ENCODE assay signal across 1 cellular context in the genomic region with DNA sequence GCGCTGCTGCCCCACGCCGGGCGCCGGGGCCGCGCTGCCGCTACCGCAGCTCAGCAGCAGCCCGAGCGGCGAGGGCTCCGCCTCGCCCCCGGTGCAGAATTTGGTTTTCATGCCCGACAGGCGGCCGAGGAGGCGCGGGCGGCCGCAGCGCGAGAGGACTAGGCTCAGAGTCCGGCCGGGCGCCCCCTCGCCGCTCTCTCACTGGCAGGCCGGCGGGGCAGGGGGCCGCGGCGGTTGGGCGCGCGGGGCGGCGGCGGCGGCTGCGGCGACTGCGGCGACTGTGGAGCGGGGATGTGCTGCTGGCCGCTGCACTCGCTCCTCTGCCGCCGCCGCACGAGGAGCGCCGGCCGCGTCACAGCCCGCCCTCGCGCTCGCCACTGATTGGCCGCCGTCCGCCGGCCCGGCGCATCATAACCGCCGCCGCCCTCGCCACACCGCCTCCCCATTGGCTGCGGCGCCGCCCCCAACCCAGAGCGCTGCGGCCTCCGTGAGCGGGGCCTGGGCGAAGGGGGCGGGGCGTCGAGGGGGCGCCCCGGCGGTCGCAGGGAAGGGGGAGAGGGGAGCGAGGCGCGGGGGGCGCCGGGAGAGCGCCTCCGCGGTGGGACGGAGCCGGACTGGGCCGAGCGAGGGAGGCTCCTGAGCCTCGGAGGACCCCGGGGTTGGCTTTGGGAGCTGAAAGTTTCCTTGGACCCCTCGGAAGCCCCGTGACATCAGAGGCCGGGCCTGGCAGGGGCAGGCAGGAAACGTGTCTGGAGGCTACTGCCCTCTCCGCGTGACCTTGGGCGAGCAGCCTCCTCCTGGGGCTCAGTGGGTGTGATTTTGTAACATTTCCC.
TF ChIP-seq lines count a peak whose summit lies in the region.

A gene (minus strand): TSS at position 322 of the 833 bp plus-strand sequence. CDS start 211 bp downstream, at position 111.

TF ChIP-seq in WTC11, 78 proteins besides CTCF, POLR2A, EP300 and RAD21 (continued from another document and continues in another):
- TF ChIP-seq, protein P1, sequence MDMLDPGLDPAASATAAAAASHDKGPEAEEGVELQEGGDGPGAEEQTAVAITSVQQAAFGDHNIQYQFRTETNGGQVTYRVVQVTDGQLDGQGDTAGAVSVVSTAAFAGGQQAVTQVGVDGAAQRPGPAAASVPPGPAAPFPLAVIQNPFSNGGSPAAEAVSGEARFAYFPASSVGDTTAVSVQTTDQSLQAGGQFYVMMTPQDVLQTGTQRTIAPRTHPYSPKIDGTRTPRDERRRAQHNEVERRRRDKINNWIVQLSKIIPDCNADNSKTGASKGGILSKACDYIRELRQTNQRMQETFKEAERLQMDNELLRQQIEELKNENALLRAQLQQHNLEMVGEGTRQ (CRISPR knock-in tag; IDR thresholded peaks at IDR 0.05): peak; percentile 49; the same call in 1 of the 2 replicates
- TF ChIP-seq, protein P2, sequence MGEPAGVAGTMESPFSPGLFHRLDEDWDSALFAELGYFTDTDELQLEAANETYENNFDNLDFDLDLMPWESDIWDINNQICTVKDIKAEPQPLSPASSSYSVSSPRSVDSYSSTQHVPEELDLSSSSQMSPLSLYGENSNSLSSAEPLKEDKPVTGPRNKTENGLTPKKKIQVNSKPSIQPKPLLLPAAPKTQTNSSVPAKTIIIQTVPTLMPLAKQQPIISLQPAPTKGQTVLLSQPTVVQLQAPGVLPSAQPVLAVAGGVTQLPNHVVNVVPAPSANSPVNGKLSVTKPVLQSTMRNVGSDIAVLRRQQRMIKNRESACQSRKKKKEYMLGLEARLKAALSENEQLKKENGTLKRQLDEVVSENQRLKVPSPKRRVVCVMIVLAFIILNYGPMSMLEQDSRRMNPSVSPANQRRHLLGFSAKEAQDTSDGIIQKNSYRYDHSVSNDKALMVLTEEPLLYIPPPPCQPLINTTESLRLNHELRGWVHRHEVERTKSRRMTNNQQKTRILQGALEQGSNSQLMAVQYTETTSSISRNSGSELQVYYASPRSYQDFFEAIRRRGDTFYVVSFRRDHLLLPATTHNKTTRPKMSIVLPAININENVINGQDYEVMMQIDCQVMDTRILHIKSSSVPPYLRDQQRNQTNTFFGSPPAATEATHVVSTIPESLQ (CRISPR knock-in tag; IDR thresholded peaks at IDR 0.05): no peak
- TF ChIP-seq ZNF671 (CRISPR knock-in tag; IDR thresholded peaks at IDR 0.05): no peak
- no peak for TF ChIP-seq MYBL2 (CRISPR knock-in tag; IDR thresholded peaks at IDR 0.05)
- TF ChIP-seq, protein P3, sequence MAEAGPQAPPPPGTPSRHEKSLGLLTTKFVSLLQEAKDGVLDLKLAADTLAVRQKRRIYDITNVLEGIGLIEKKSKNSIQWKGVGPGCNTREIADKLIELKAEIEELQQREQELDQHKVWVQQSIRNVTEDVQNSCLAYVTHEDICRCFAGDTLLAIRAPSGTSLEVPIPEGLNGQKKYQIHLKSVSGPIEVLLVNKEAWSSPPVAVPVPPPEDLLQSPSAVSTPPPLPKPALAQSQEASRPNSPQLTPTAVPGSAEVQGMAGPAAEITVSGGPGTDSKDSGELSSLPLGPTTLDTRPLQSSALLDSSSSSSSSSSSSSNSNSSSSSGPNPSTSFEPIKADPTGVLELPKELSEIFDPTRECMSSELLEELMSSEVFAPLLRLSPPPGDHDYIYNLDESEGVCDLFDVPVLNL (CRISPR knock-in tag; IDR thresholded peaks at IDR 0.05; ENCODE audit: borderline replicate concordance, low read depth): no peak
- no peak for TF ChIP-seq PRRX2 (CRISPR knock-in tag; IDR thresholded peaks at IDR 0.05)
- TF ChIP-seq ELF4 (CRISPR knock-in tag; IDR thresholded peaks at IDR 0.05; ENCODE audit: low read depth): no peak
- TF ChIP-seq, protein P4, sequence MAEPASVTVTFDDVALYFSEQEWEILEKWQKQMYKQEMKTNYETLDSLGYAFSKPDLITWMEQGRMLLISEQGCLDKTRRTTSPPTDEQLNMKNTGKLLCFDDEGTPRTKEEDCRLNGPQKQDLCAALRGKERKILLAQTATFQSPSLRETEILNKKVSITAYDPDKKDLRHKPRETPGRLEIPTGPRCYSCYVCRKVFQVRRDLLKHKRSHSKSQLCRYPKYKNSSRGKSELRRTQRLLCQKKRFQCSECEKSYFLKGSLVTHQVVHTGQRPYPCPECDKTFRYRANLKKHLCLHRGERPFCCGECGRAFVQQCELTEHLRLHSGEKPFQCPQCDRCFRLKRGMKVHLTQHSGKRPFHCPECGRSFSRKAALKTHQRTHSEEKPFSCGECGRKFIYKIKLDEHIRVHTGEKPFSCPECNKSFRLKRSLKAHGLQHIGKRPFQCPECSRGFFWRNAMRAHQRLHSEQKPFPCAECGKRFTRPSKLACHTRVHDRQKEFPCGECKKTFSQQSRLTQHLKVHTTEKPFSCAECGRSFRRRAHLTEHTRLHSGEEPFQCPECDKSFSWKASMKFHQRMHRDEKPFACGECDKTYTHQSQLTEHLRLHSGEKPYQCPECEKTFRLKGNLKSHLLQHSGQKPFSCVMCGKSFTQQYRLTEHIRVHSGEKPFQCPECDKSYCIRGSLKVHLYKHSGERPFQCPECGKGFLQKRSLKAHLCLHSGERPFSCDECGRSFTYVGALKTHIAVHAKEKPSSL (CRISPR knock-in tag; conservative IDR thresholded peaks at IDR 0.05): no peak
- no peak; the same call in none of the 2 replicates for TF ChIP-seq CREM (CRISPR knock-in tag; IDR thresholded peaks at IDR 0.05)
- TF ChIP-seq NFYB (CRISPR knock-in tag; conservative IDR thresholded peaks at IDR 0.05; ENCODE audit: low read depth): peak; percentile 94
- TF ChIP-seq, protein P5, sequence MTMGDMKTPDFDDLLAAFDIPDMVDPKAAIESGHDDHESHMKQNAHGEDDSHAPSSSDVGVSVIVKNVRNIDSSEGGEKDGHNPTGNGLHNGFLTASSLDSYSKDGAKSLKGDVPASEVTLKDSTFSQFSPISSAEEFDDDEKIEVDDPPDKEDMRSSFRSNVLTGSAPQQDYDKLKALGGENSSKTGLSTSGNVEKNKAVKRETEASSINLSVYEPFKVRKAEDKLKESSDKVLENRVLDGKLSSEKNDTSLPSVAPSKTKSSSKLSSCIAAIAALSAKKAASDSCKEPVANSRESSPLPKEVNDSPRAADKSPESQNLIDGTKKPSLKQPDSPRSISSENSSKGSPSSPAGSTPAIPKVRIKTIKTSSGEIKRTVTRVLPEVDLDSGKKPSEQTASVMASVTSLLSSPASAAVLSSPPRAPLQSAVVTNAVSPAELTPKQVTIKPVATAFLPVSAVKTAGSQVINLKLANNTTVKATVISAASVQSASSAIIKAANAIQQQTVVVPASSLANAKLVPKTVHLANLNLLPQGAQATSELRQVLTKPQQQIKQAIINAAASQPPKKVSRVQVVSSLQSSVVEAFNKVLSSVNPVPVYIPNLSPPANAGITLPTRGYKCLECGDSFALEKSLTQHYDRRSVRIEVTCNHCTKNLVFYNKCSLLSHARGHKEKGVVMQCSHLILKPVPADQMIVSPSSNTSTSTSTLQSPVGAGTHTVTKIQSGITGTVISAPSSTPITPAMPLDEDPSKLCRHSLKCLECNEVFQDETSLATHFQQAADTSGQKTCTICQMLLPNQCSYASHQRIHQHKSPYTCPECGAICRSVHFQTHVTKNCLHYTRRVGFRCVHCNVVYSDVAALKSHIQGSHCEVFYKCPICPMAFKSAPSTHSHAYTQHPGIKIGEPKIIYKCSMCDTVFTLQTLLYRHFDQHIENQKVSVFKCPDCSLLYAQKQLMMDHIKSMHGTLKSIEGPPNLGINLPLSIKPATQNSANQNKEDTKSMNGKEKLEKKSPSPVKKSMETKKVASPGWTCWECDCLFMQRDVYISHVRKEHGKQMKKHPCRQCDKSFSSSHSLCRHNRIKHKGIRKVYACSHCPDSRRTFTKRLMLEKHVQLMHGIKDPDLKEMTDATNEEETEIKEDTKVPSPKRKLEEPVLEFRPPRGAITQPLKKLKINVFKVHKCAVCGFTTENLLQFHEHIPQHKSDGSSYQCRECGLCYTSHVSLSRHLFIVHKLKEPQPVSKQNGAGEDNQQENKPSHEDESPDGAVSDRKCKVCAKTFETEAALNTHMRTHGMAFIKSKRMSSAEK (CRISPR knock-in tag; IDR thresholded peaks at IDR 0.05; ENCODE audit: borderline replicate concordance): no peak
- TF ChIP-seq TEAD1 (CRISPR knock-in tag; IDR thresholded peaks at IDR 0.05): no peak
- TF ChIP-seq, protein P6, sequence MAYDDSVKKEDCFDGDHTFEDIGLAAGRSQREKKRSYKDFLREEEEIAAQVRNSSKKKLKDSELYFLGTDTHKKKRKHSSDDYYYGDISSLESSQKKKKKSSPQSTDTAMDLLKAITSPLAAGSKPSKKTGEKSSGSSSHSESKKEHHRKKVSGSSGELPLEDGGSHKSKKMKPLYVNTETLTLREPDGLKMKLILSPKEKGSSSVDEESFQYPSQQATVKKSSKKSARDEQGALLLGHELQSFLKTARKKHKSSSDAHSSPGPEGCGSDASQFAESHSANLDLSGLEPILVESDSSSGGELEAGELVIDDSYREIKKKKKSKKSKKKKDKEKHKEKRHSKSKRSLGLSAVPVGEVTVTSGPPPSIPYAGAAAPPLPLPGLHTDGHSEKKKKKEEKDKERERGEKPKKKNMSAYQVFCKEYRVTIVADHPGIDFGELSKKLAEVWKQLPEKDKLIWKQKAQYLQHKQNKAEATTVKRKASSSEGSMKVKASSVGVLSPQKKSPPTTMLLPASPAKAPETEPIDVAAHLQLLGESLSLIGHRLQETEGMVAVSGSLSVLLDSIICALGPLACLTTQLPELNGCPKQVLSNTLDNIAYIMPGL (CRISPR knock-in tag; IDR thresholded peaks at IDR 0.05): no peak
- TF ChIP-seq NFATC4 (CRISPR knock-in tag; IDR thresholded peaks at IDR 0.05): no peak
- TF ChIP-seq, protein P7, sequence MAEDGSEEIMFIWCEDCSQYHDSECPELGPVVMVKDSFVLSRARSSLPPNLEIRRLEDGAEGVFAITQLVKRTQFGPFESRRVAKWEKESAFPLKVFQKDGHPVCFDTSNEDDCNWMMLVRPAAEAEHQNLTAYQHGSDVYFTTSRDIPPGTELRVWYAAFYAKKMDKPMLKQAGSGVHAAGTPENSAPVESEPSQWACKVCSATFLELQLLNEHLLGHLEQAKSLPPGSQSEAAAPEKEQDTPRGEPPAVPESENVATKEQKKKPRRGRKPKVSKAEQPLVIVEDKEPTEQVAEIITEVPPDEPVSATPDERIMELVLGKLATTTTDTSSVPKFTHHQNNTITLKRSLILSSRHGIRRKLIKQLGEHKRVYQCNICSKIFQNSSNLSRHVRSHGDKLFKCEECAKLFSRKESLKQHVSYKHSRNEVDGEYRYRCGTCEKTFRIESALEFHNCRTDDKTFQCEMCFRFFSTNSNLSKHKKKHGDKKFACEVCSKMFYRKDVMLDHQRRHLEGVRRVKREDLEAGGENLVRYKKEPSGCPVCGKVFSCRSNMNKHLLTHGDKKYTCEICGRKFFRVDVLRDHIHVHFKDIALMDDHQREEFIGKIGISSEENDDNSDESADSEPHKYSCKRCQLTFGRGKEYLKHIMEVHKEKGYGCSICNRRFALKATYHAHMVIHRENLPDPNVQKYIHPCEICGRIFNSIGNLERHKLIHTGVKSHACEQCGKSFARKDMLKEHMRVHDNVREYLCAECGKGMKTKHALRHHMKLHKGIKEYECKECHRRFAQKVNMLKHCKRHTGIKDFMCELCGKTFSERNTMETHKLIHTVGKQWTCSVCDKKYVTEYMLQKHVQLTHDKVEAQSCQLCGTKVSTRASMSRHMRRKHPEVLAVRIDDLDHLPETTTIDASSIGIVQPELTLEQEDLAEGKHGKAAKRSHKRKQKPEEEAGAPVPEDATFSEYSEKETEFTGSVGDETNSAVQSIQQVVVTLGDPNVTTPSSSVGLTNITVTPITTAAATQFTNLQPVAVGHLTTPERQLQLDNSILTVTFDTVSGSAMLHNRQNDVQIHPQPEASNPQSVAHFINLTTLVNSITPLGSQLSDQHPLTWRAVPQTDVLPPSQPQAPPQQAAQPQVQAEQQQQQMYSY (CRISPR knock-in tag; IDR thresholded peaks at IDR 0.05): no peak
- TF ChIP-seq, protein P8, sequence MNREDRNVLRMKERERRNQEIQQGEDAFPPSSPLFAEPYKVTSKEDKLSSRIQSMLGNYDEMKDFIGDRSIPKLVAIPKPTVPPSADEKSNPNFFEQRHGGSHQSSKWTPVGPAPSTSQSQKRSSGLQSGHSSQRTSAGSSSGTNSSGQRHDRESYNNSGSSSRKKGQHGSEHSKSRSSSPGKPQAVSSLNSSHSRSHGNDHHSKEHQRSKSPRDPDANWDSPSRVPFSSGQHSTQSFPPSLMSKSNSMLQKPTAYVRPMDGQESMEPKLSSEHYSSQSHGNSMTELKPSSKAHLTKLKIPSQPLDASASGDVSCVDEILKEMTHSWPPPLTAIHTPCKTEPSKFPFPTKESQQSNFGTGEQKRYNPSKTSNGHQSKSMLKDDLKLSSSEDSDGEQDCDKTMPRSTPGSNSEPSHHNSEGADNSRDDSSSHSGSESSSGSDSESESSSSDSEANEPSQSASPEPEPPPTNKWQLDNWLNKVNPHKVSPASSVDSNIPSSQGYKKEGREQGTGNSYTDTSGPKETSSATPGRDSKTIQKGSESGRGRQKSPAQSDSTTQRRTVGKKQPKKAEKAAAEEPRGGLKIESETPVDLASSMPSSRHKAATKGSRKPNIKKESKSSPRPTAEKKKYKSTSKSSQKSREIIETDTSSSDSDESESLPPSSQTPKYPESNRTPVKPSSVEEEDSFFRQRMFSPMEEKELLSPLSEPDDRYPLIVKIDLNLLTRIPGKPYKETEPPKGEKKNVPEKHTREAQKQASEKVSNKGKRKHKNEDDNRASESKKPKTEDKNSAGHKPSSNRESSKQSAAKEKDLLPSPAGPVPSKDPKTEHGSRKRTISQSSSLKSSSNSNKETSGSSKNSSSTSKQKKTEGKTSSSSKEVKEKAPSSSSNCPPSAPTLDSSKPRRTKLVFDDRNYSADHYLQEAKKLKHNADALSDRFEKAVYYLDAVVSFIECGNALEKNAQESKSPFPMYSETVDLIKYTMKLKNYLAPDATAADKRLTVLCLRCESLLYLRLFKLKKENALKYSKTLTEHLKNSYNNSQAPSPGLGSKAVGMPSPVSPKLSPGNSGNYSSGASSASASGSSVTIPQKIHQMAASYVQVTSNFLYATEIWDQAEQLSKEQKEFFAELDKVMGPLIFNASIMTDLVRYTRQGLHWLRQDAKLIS (CRISPR knock-in tag; IDR thresholded peaks at IDR 0.05; ENCODE audit: borderline replicate concordance): no peak
- no peak for TF ChIP-seq ZNF219 (CRISPR knock-in tag; IDR thresholded peaks at IDR 0.05; ENCODE audit: borderline replicate concordance)
- TF ChIP-seq GRHL2 (CRISPR knock-in tag; IDR thresholded peaks at IDR 0.05; ENCODE audit: insufficient replicate concordance, severe bottlenecking): no peak
- TF ChIP-seq, protein P9, sequence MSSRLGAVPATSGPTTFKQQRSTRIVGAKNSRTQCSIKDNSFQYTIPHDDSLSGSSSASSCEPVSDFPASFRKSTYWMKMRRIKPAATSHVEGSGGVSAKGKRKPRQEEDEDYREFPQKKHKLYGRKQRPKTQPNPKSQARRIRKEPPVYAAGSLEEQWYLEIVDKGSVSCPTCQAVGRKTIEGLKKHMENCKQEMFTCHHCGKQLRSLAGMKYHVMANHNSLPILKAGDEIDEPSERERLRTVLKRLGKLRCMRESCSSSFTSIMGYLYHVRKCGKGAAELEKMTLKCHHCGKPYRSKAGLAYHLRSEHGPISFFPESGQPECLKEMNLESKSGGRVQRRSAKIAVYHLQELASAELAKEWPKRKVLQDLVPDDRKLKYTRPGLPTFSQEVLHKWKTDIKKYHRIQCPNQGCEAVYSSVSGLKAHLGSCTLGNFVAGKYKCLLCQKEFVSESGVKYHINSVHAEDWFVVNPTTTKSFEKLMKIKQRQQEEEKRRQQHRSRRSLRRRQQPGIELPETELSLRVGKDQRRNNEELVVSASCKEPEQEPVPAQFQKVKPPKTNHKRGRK (CRISPR knock-in tag; IDR thresholded peaks at IDR 0.05; ENCODE audit: borderline replicate concordance): no peak
- TF ChIP-seq NR3C1 (CRISPR knock-in tag; conservative IDR thresholded peaks at IDR 0.05; ENCODE audit: low read depth): no peak
- TF ChIP-seq, protein P10, sequence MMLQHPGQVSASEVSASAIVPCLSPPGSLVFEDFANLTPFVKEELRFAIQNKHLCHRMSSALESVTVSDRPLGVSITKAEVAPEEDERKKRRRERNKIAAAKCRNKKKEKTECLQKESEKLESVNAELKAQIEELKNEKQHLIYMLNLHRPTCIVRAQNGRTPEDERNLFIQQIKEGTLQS (CRISPR knock-in tag; conservative IDR thresholded peaks at IDR 0.05): no peak
- TF ChIP-seq ZNF423 (CRISPR knock-in tag; IDR thresholded peaks at IDR 0.05): no peak
- 0 out of 2 replicates have a peak, but pooled peaks have one; percentile 58 for TF ChIP-seq KAT7 (CRISPR knock-in tag; IDR thresholded peaks at IDR 0.05; ENCODE audit: borderline replicate concordance)
